In genomic region chr20:8117636-8118413, GRCh38 we compare ENCODE assay signal across 27 cellular contexts. TPM values are rescaled to one million over a fixed set of nuclear protein-coding genes. Genes with fewer than 3 reads are reported as not detected.
DNase-seq lines count a peak whose midpoint lies in the region; ATAC-seq and TF ChIP-seq lines count a peak whose summit lies in the region.
"Had no signal": no experiment of that assay in that cellular context is flagged by ENCODE, and none has a peak within 500 bp of the region (broad histone marks: within the 10 kb centered on the region; RNA-seq: fewer than 3 reads in every experiment).

No MANE protein-coding gene starts in this region.

- H3K36me3 ChIP-seq in stomach (no peaks in the 10 kb centered on the region), Peyer's patch (no peaks in the 10 kb centered on the region), gastroesophageal sphincter (no peaks in the 10 kb centered on the region)
- H3K36me3 ChIP-seq: left lung had no signal

- no peaks in the 10 kb centered on the region for H3K4me1 Mint-ChIP-seq in activated T-helper 17 cell treated with anti-CD3 and anti-CD28 coated beads, Interleukin-2, amount 50 U/mL, for 72 hours
- H3K4me1 Mint-ChIP-seq: activated CD4-positive, alpha-beta memory T cell treated with anti-CD3 and anti-CD28 coated beads, Interleukin-2, amount 10 ng/mL, durations not matched to agents 7 days and 5 days; CD14-positive monocyte; naive B cell; stimulated activated memory B cell treated with anti-CD40 and anti-IgM and Interleukin-4, amounts not matched to agents 10 μg/mL and 1 μg/mL and 100 μg/mL, for 72 hours had no signal

- no peaks in the 10 kb centered on the region for H3K9me3 Mint-ChIP-seq in activated T-helper 17 cell treated with anti-CD3 and anti-CD28 coated beads, Interleukin-2, amount 50 U/mL, for 72 hours
- H3K9me3 Mint-ChIP-seq: activated CD4-positive, alpha-beta memory T cell treated with anti-CD3 and anti-CD28 coated beads, Interleukin-2, amount 10 ng/mL, durations not matched to agents 7 days and 5 days; activated T-helper 2 cell treated with anti-CD3 and anti-CD28 coated beads, Interferon-gamma antibody, Interleukin-2, Interleukin-4, amounts not matched to agents 10 μg/mL and 5 μg/mL and 100 μg/mL, durations not matched to agents 14 hours and 24 hours and 36 hours; stimulated activated memory B cell treated with anti-CD40 and anti-IgM and Interleukin-4, amounts not matched to agents 10 μg/mL and 1 μg/mL and 100 μg/mL, for 72 hours; T-helper 2 cell treated with Interferon-gamma antibody and Interleukin-4, amounts not matched to agents 5 μg/mL and 100 μg/mL, for 36 hours had no signal

- peak; percentile 5 for ATAC-seq in activated T-helper 17 cell treated with anti-CD3 and anti-CD28 coated beads, Interleukin-2, amount 50 U/mL, for 72 hours (replicated peaks)
- ATAC-seq in gastroesophageal sphincter (no peak), HG03045 (IDR thresholded peaks at IDR 0.05; ENCODE audit: unreplicated experiment) (no peak)
- ATAC-seq: left lung; psoas muscle; stimulated activated memory B cell treated with anti-CD40 and anti-IgM and Interleukin-4, amounts not matched to agents 10 μg/mL and 1 μg/mL and 100 μg/mL, for 72 hours had no signal

- no peak overlapping the region for H3K4me3 Mint-ChIP-seq in activated T-helper 17 cell treated with anti-CD3 and anti-CD28 coated beads, Interleukin-2, amount 50 U/mL, for 72 hours
- H3K4me3 Mint-ChIP-seq: activated CD4-positive, alpha-beta memory T cell treated with anti-CD3 and anti-CD28 coated beads, Interleukin-2, amount 10 ng/mL, durations not matched to agents 7 days and 5 days; activated naive CD8-positive, alpha-beta T cell; CD14-positive monocyte; naive B cell; stimulated activated memory B cell treated with anti-CD40 and anti-IgM and Interleukin-4, amounts not matched to agents 10 μg/mL and 1 μg/mL and 100 μg/mL, for 72 hours; T-helper 2 cell treated with Interferon-gamma antibody and Interleukin-4, amounts not matched to agents 5 μg/mL and 100 μg/mL, for 36 hours had no signal

- intact Hi-C loops in stomach (cut with DNase I; ENCODE audit: low total_unique reads): no loop called here

- no peak overlapping the region for H3K27ac Mint-ChIP-seq in activated T-helper 17 cell treated with anti-CD3 and anti-CD28 coated beads, Interleukin-2, amount 50 U/mL, for 72 hours
- H3K27ac Mint-ChIP-seq: activated CD4-positive, alpha-beta memory T cell treated with anti-CD3 and anti-CD28 coated beads, Interleukin-2, amount 10 ng/mL, durations not matched to agents 7 days and 5 days; activated naive CD8-positive, alpha-beta T cell; activated T-helper 2 cell treated with anti-CD3 and anti-CD28 coated beads, Interferon-gamma antibody, Interleukin-2, Interleukin-4, amounts not matched to agents 10 μg/mL and 5 μg/mL and 100 μg/mL, durations not matched to agents 14 hours and 24 hours and 36 hours; CD14-positive monocyte; naive B cell; stimulated activated memory B cell treated with anti-CD40 and anti-IgM and Interleukin-4, amounts not matched to agents 10 μg/mL and 1 μg/mL and 100 μg/mL, for 72 hours; T-helper 2 cell treated with Interferon-gamma antibody and Interleukin-4, amounts not matched to agents 5 μg/mL and 100 μg/mL, for 36 hours had no signal

- peak; percentile 17 for DNase-seq in NCI-H82 (lab: John Stamatoyannopoulos, UW)
- no peak for DNase-seq in NCI-H82 treated with DMSO at 0.1 percent for 48 hours (lab: John Stamatoyannopoulos, UW; ENCODE audit: unreplicated experiment)
- peak; percentile 54 for DNase-seq in islet precursor cell
- no peak for DNase-seq in stomach
- DNase-seq in Peyer's patch: no peak
- DNase-seq: activated CD4-positive, alpha-beta memory T cell treated with anti-CD3 and anti-CD28 coated beads, Interleukin-2, amount 10 ng/mL, durations not matched to agents 7 days and 5 days; activated CD4-positive, alpha-beta T cell treated with anti-CD3 and anti-CD28 coated beads for 1 hour; activated CD8-positive, alpha-beta memory T cell treated with anti-CD3 and anti-CD28 coated beads, Interleukin-2, amount 50 U/mL, for 48 hours; aorta; glutamatergic neuron; GOT3; left lung; naive B cell; NCI-H1092 treated with DMSO at 0.1 percent for 48 hours; NCI-H1694 treated with DMSO at 0.1 percent for 48 hours; NCI-H2171; NCI-H524; psoas muscle had no signal

- 55 to 71% (median 71%) methylated on average over 4 of the region's 4 CpGs for WGBS in stomach, 5 donors
- 48 to 54% methylated on average over 2 to 4 of the region's 4 CpGs for WGBS in gastroesophageal sphincter (ENCODE audit: low coverage in 1 of 2), 2 donors

- no peak for TF ChIP-seq POLR2A in stomach (IDR thresholded peaks at IDR 0.05)
- no peak for TF ChIP-seq POLR2A in Peyer's patch (IDR thresholded peaks at IDR 0.05)
- no peak for TF ChIP-seq POLR2A in gastroesophageal sphincter (IDR thresholded peaks at IDR 0.05)

- H3K4me1 ChIP-seq in stomach (peaks cover 0 to 32% (median 22%) of the 10 kb centered on the region in 4 donors), Peyer's patch (no peaks in the 10 kb centered on the region), gastroesophageal sphincter (peaks cover 7 to 25% (median 8%) of the 10 kb centered on the region in 3 donors)
- H3K4me1 ChIP-seq: left lung, psoas muscle had no signal

- peaks cover 13% of the 10 kb centered on the region for H3K27me3 Mint-ChIP-seq in activated T-helper 17 cell treated with anti-CD3 and anti-CD28 coated beads, Interleukin-2, amount 50 U/mL, for 72 hours
- H3K27me3 Mint-ChIP-seq: naive B cell had no signal

- no peaks in the 10 kb centered on the region for H3K36me3 Mint-ChIP-seq in activated T-helper 17 cell treated with anti-CD3 and anti-CD28 coated beads, Interleukin-2, amount 50 U/mL, for 72 hours (ENCODE audit: low read depth)
- H3K36me3 Mint-ChIP-seq: activated naive CD8-positive, alpha-beta T cell; CD14-positive monocyte; naive B cell; stimulated activated memory B cell treated with anti-CD40 and anti-IgM and Interleukin-4, amounts not matched to agents 10 μg/mL and 1 μg/mL and 100 μg/mL, for 72 hours had no signal

- TF ChIP-seq EP300 in stomach (IDR thresholded peaks at IDR 0.05) (no peak), gastroesophageal sphincter (IDR thresholded peaks at IDR 0.05) (no peak)

- H3K4me3 ChIP-seq in stomach (no peak overlapping the region), Peyer's patch (no peak overlapping the region), gastroesophageal sphincter (no peak overlapping the region)
- H3K4me3 ChIP-seq: left lung, psoas muscle had no signal

- TF ChIP-seq CTCF in stomach (IDR thresholded peaks at IDR 0.05) (no peak), Peyer's patch (IDR thresholded peaks at IDR 0.05) (no peak), gastroesophageal sphincter (IDR thresholded peaks at IDR 0.05) (no peak)

- H3K27ac ChIP-seq in stomach (peak overlapping the region in 3 of 5 donors; percentile 5 to 46 (median 44)), Peyer's patch (no peak overlapping the region), gastroesophageal sphincter (no peak overlapping the region)
- H3K27ac ChIP-seq: 22Rv1, left lung, psoas muscle had no signal

- H3K9me3 ChIP-seq in stomach (no peaks in the 10 kb centered on the region), Peyer's patch (no peaks in the 10 kb centered on the region), gastroesophageal sphincter (no peaks in the 10 kb centered on the region)
- H3K9me3 ChIP-seq: left lung, psoas muscle had no signal

- H3K27me3 ChIP-seq in stomach (no peaks in the 10 kb centered on the region), Peyer's patch (no peaks in the 10 kb centered on the region), gastroesophageal sphincter (no peaks in the 10 kb centered on the region)
- H3K27me3 ChIP-seq: left lung had no signal

RNA-seq across cellular contexts. Expression of gene PLCB1, which starts 14.2 kb away (rescaled TPM):
- 1 to 10 TPM; 1.8 to 3.0 TPM for total RNA-seq in activated T-helper 17 cell treated with anti-CD3 and anti-CD28 coated beads, Interleukin-2, amount 50 U/mL, for 72 hours
- 10 to 100 TPM in 4 of 5 donors, 1 to 10 TPM in 1; 5.8 to 66.5 (median 21.6) TPM for total RNA-seq in stomach
- polyA plus RNA-seq in stomach: 1 to 10 TPM; 4.1 to 5.4 (median 5.0) TPM
- 10 to 100 TPM in 2 of 4 donors, 1 to 10 TPM in 2; 7.2 to 28.1 (median 9.6) TPM for total RNA-seq in Peyer's patch
- total RNA-seq in gastroesophageal sphincter: 100 to 1,000 TPM in 1 of 4 donors, 10 to 100 TPM in 3; 60.8 to 104 (median 69.0) TPM

Comparison
In these comparisons a context has a peak if more than half of its experiments do, and no peak if none do; other contexts are left out.
1. DNase-seq: peak in NCI-H82 (single experiment) and islet precursor cell (single experiment); none in NCI-H82 treated with DMSO at 0.1 percent for 48 hours (single experiment), stomach (single experiment) and Peyer's patch (0 of 3).
2. H3K27ac ChIP-seq: peak in stomach (3 of 5); none in Peyer's patch (0 of 4) and gastroesophageal sphincter (0 of 4).